1 cellular context compared by ENCODE assay signal in the genomic region with DNA sequence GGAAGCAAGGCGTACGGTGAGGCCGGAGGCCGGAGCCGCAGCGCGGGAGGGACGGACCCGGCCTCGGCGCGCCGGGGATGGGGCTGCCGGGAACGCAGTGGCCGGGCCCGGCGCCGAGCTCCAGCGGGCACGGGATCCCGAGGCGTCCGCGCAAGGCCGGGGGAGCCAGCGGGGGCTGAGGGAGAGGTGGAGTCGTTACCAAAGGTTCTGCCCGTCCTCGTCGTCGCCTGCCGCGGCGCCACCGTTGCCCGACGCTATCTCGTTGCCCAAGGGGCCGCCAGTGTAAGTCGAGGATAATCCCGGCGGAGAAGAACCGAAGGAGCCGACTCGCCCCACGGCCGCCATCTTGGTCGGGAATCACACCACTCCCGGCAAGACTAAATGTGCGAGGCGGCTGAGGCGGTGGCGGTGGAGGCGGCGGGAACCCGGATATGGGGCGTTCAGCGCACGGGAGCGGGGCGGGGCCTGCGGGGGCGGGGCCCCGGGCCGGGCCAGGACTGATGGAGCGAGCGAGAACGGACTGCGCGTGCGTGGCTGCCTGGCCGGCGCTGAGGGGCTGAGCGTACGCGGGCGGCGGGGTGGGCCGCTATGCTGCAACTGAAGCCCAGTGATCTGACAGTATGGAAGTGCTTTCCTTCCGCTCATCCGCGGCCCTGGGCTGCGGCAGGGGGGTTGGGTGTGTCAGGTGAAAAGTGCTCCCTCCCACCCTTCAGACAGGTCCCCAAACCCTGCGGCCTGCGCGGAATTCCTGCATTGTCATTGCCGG.
TF ChIP-seq lines count a peak whose summit lies in the region.

A gene (minus strand): TSS at position 433 of the 766 bp plus-strand sequence. CDS start 88 bp downstream, at position 345.

TF ChIP-seq in HepG2, 621 proteins besides CTCF, POLR2A, EP300 and RAD21 (continued from another document and continues in another):
- TF ChIP-seq, protein P1, sequence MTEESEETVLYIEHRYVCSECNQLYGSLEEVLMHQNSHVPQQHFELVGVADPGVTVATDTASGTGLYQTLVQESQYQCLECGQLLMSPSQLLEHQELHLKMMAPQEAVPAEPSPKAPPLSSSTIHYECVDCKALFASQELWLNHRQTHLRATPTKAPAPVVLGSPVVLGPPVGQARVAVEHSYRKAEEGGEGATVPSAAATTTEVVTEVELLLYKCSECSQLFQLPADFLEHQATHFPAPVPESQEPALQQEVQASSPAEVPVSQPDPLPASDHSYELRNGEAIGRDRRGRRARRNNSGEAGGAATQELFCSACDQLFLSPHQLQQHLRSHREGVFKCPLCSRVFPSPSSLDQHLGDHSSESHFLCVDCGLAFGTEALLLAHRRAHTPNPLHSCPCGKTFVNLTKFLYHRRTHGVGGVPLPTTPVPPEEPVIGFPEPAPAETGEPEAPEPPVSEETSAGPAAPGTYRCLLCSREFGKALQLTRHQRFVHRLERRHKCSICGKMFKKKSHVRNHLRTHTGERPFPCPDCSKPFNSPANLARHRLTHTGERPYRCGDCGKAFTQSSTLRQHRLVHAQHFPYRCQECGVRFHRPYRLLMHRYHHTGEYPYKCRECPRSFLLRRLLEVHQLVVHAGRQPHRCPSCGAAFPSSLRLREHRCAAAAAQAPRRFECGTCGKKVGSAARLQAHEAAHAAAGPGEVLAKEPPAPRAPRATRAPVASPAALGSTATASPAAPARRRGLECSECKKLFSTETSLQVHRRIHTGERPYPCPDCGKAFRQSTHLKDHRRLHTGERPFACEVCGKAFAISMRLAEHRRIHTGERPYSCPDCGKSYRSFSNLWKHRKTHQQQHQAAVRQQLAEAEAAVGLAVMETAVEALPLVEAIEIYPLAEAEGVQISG (CRISPR knock-in tag; IDR thresholded peaks at IDR 0.05) = peak; percentile 56
- TF ChIP-seq ZNF709 (CRISPR knock-in tag; IDR thresholded peaks at IDR 0.05) = peak; percentile 49
- 0 out of 2 replicates have a peak, but pooled peaks have one; percentile 10 for TF ChIP-seq CHCHD3 (CRISPR knock-in tag; IDR thresholded peaks at IDR 0.05)
- TF ChIP-seq, protein P2, sequence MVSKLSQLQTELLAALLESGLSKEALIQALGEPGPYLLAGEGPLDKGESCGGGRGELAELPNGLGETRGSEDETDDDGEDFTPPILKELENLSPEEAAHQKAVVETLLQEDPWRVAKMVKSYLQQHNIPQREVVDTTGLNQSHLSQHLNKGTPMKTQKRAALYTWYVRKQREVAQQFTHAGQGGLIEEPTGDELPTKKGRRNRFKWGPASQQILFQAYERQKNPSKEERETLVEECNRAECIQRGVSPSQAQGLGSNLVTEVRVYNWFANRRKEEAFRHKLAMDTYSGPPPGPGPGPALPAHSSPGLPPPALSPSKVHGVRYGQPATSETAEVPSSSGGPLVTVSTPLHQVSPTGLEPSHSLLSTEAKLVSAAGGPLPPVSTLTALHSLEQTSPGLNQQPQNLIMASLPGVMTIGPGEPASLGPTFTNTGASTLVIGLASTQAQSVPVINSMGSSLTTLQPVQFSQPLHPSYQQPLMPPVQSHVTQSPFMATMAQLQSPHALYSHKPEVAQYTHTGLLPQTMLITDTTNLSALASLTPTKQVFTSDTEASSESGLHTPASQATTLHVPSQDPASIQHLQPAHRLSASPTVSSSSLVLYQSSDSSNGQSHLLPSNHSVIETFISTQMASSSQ (IDR thresholded peaks at IDR 0.05; ENCODE audit: low read depth) = no peak
- TF ChIP-seq, protein P2 (CRISPR knock-in tag; IDR thresholded peaks at IDR 0.05; ENCODE audit: borderline replicate concordance) = no peak; the same call in none of the 2 replicates
- TF ChIP-seq, protein P3, sequence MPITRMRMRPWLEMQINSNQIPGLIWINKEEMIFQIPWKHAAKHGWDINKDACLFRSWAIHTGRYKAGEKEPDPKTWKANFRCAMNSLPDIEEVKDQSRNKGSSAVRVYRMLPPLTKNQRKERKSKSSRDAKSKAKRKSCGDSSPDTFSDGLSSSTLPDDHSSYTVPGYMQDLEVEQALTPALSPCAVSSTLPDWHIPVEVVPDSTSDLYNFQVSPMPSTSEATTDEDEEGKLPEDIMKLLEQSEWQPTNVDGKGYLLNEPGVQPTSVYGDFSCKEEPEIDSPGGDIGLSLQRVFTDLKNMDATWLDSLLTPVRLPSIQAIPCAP (CRISPR knock-in tag; IDR thresholded peaks at IDR 0.05; ENCODE audit: low read depth) = no peak
- TF ChIP-seq RCOR2 (CRISPR knock-in tag; IDR thresholded peaks at IDR 0.05) = no peak
- no peak for TF ChIP-seq HIVEP1 (CRISPR knock-in tag; IDR thresholded peaks at IDR 0.05)
- TF ChIP-seq, protein P4, sequence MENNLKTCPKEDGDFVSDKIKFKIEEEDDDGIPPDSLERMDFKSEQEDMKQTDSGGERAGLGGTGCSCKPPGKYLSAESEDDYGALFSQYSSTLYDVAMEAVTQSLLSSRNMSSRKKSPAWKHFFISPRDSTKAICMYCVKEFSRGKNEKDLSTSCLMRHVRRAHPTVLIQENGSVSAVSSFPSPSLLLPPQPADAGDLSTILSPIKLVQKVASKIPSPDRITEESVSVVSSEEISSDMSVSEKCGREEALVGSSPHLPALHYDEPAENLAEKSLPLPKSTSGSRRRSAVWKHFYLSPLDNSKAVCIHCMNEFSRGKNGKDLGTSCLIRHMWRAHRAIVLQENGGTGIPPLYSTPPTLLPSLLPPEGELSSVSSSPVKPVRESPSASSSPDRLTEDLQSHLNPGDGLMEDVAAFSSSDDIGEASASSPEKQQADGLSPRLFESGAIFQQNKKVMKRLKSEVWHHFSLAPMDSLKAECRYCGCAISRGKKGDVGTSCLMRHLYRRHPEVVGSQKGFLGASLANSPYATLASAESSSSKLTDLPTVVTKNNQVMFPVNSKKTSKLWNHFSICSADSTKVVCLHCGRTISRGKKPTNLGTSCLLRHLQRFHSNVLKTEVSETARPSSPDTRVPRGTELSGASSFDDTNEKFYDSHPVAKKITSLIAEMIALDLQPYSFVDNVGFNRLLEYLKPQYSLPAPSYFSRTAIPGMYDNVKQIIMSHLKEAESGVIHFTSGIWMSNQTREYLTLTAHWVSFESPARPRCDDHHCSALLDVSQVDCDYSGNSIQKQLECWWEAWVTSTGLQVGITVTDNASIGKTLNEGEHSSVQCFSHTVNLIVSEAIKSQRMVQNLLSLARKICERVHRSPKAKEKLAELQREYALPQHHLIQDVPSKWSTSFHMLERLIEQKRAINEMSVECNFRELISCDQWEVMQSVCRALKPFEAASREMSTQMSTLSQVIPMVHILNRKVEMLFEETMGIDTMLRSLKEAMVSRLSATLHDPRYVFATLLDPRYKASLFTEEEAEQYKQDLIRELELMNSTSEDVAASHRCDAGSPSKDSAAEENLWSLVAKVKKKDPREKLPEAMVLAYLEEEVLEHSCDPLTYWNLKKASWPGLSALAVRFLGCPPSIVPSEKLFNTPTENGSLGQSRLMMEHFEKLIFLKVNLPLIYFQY (CRISPR knock-in tag; IDR thresholded peaks at IDR 0.05; ENCODE audit: borderline replicate concordance) = 0 out of 2 replicates have a peak, but pooled peaks have one; percentile 54
- TF ChIP-seq ZNF3 (CRISPR knock-in tag; IDR thresholded peaks at IDR 0.05) = no peak
- TF ChIP-seq ZNF607 (CRISPR knock-in tag; IDR thresholded peaks at IDR 0.05; ENCODE audit: borderline replicate concordance) = peak; percentile 71; the same call in 1 of the 2 replicates
- TF ChIP-seq, protein P5, sequence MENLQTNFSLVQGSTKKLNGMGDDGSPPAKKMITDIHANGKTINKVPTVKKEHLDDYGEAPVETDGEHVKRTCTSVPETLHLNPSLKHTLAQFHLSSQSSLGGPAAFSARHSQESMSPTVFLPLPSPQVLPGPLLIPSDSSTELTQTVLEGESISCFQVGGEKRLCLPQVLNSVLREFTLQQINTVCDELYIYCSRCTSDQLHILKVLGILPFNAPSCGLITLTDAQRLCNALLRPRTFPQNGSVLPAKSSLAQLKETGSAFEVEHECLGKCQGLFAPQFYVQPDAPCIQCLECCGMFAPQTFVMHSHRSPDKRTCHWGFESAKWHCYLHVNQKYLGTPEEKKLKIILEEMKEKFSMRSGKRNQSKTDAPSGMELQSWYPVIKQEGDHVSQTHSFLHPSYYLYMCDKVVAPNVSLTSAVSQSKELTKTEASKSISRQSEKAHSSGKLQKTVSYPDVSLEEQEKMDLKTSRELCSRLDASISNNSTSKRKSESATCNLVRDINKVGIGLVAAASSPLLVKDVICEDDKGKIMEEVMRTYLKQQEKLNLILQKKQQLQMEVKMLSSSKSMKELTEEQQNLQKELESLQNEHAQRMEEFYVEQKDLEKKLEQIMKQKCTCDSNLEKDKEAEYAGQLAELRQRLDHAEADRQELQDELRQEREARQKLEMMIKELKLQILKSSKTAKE (CRISPR knock-in tag; IDR thresholded peaks at IDR 0.05; ENCODE audit: borderline replicate concordance) = no peak
- no peak for TF ChIP-seq ZNF598 (CRISPR knock-in tag; IDR thresholded peaks at IDR 0.05; ENCODE audit: borderline replicate concordance)
- no peak for TF ChIP-seq ATF7 (IDR thresholded peaks at IDR 0.05)
- no peak for TF ChIP-seq ATF7 (CRISPR knock-in tag; IDR thresholded peaks at IDR 0.05)
- no peak for TF ChIP-seq ZNF670 (CRISPR knock-in tag; IDR thresholded peaks at IDR 0.05; ENCODE audit: borderline replicate concordance)
- TF ChIP-seq KMT2B (CRISPR knock-in tag; IDR thresholded peaks at IDR 0.05) = no peak; the same call in 1 of the 2 replicates
- peak; percentile 57; the same call in 1 of the 2 replicates for TF ChIP-seq ZNF34 (CRISPR knock-in tag; IDR thresholded peaks at IDR 0.05; ENCODE audit: borderline replicate concordance)
- no peak for TF ChIP-seq SRSF1 (optimal IDR thresholded peaks at IDR 0.05; ENCODE audit: low read depth, low read length)
- no peak for TF ChIP-seq ZNF615 (CRISPR knock-in tag; IDR thresholded peaks at IDR 0.05; ENCODE audit: borderline replicate concordance)
- TF ChIP-seq RFX5 (IDR thresholded peaks at IDR 0.05; ENCODE audit: low read depth, low read length) = no peak
- no peak for TF ChIP-seq BRD4 (CRISPR knock-in tag; IDR thresholded peaks at IDR 0.05)
- TF ChIP-seq EZH2 (conservative IDR thresholded peaks at IDR 0.05; ENCODE audit: low read depth, low read length) = no peak
- TF ChIP-seq ZSCAN20 (CRISPR knock-in tag; IDR thresholded peaks at IDR 0.05; ENCODE audit: borderline replicate concordance) = peak; percentile 72; the same call in 1 of the 2 replicates
- TF ChIP-seq ADNP (CRISPR knock-in tag; IDR thresholded peaks at IDR 0.05) = no peak
- TF ChIP-seq ZNF331 (CRISPR knock-in tag; IDR thresholded peaks at IDR 0.05) = peak; percentile 53; the same call in 1 of the 2 replicates
- no peak for TF ChIP-seq CHD2 (IDR thresholded peaks at IDR 0.05; ENCODE audit: low read depth, low read length)
- TF ChIP-seq ZNF343 (CRISPR knock-in tag; IDR thresholded peaks at IDR 0.05) = no peak; the same call in 1 of the 2 replicates
- TF ChIP-seq SP2 (CRISPR knock-in tag; IDR thresholded peaks at IDR 0.05) = peak; percentile 12; the same call in 1 of the 2 replicates
- TF ChIP-seq, protein P6, sequence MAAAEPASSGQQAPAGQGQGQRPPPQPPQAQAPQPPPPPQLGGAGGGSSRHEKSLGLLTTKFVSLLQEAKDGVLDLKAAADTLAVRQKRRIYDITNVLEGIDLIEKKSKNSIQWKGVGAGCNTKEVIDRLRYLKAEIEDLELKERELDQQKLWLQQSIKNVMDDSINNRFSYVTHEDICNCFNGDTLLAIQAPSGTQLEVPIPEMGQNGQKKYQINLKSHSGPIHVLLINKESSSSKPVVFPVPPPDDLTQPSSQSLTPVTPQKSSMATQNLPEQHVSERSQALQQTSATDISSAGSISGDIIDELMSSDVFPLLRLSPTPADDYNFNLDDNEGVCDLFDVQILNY (CRISPR knock-in tag; conservative IDR thresholded peaks at IDR 0.05) = 0 out of 2 replicates have a peak, but pooled peaks have one; percentile 59
- peak; percentile 74 for TF ChIP-seq ZNF772 (CRISPR knock-in tag; IDR thresholded peaks at IDR 0.05)
- TF ChIP-seq, protein P7, sequence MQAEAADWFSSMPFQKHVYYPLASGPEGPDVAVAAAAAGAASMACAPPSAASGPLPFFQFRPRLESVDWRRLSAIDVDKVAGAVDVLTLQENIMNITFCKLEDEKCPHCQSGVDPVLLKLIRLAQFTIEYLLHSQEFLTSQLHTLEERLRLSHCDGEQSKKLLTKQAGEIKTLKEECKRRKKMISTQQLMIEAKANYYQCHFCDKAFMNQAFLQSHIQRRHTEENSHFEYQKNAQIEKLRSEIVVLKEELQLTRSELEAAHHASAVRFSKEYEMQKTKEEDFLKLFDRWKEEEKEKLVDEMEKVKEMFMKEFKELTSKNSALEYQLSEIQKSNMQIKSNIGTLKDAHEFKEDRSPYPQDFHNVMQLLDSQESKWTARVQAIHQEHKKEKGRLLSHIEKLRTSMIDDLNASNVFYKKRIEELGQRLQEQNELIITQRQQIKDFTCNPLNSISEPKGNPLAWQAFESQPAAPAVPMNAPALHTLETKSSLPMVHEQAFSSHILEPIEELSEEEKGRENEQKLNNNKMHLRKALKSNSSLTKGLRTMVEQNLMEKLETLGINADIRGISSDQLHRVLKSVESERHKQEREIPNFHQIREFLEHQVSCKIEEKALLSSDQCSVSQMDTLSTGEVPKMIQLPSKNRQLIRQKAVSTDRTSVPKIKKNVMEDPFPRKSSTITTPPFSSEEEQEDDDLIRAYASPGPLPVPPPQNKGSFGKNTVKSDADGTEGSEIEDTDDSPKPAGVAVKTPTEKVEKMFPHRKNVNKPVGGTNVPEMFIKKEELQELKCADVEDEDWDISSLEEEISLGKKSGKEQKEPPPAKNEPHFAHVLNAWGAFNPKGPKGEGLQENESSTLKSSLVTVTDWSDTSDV (CRISPR knock-in tag; IDR thresholded peaks at IDR 0.05) = no peak
- TF ChIP-seq THAP11 (CRISPR knock-in tag; IDR thresholded peaks at IDR 0.05) = peak; percentile 55
- TF ChIP-seq ZNF337 (CRISPR knock-in tag; IDR thresholded peaks at IDR 0.05; ENCODE audit: borderline replicate concordance, low read depth) = no peak
- TF ChIP-seq KDM5A (IDR thresholded peaks at IDR 0.05; ENCODE audit: borderline replicate concordance, low read length) = no peak
- no peak for TF ChIP-seq ZNF143 (CRISPR knock-in tag; IDR thresholded peaks at IDR 0.05)
- TF ChIP-seq ZNF749 (CRISPR knock-in tag; IDR thresholded peaks at IDR 0.05; ENCODE audit: borderline replicate concordance) = no peak; the same call in 1 of the 2 replicates
- TF ChIP-seq RBAK (CRISPR knock-in tag; IDR thresholded peaks at IDR 0.05) = no peak
- no peak for TF ChIP-seq RBM39 (IDR thresholded peaks at IDR 0.05; ENCODE audit: low read depth, low read length, poor library complexity, severe bottlenecking)
- no peak; the same call in none of the 2 replicates for TF ChIP-seq ATF7-NPFF (CRISPR knock-in tag; IDR thresholded peaks at IDR 0.05; ENCODE audit: low read depth)
- peak; percentile 11; the same call in 1 of the 2 replicates for TF ChIP-seq ZFP90 (CRISPR knock-in tag; IDR thresholded peaks at IDR 0.05; ENCODE audit: borderline replicate concordance)
- peak; percentile 69 for TF ChIP-seq HOXA3 (CRISPR knock-in tag; IDR thresholded peaks at IDR 0.05)
- TF ChIP-seq TBP (CRISPR knock-in tag; IDR thresholded peaks at IDR 0.05) = no peak
- TF ChIP-seq ZNF816 (CRISPR knock-in tag; IDR thresholded peaks at IDR 0.05; ENCODE audit: borderline replicate concordance) = peak; percentile 70; the same call in 1 of the 2 replicates
